1 cellular context compared by ENCODE assay signal in genomic region chr16:48432136-48432535, GRCh38.
TF ChIP-seq lines count a peak whose summit lies in the region.

No MANE protein-coding gene starts in this region.

TF ChIP-seq in K562, 482 proteins besides CTCF, POLR2A, EP300 and RAD21 (continued from another document):
- TF ChIP-seq, protein P1, sequence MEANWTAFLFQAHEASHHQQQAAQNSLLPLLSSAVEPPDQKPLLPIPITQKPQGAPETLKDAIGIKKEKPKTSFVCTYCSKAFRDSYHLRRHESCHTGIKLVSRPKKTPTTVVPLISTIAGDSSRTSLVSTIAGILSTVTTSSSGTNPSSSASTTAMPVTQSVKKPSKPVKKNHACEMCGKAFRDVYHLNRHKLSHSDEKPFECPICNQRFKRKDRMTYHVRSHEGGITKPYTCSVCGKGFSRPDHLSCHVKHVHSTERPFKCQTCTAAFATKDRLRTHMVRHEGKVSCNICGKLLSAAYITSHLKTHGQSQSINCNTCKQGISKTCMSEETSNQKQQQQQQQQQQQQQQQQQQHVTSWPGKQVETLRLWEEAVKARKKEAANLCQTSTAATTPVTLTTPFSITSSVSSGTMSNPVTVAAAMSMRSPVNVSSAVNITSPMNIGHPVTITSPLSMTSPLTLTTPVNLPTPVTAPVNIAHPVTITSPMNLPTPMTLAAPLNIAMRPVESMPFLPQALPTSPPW (CRISPR knock-in tag; IDR thresholded peaks at IDR 0.05) = no peak
- TF ChIP-seq CBFB (CRISPR knock-in tag; IDR thresholded peaks at IDR 0.05) (no peak), RFX1 (IDR thresholded peaks at IDR 0.05) (no peak)
- TF ChIP-seq, protein P2, sequence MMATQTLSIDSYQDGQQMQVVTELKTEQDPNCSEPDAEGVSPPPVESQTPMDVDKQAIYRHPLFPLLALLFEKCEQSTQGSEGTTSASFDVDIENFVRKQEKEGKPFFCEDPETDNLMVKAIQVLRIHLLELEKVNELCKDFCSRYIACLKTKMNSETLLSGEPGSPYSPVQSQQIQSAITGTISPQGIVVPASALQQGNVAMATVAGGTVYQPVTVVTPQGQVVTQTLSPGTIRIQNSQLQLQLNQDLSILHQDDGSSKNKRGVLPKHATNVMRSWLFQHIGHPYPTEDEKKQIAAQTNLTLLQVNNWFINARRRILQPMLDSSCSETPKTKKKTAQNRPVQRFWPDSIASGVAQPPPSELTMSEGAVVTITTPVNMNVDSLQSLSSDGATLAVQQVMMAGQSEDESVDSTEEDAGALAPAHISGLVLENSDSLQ (IDR thresholded peaks at IDR 0.05) = peak; percentile 72; the same call in 1 of the 2 replicates
